Comparison of ENCODE assay signal across 23 cellular contexts in the genomic region with DNA sequence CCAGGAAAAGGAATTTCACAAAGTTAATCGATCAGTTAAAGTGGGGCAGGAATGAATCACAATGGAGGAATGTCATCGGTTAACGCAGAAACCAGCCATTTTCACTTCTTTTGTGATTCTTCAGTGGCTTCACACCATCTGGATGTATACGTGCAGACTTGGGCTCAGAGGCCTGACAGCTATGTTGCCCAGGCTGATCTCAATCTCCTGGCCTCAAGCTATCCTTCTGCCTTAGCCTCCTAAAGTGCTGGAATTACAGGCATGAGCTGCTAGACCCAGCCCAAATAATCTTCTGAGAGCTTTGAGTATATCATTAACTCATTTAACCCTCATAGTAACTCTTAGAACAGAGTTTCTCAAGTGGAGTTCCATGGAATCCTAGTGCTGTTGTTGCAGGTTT.
DNase-seq lines count a peak whose midpoint lies in the region; TF ChIP-seq lines count a peak whose summit lies in the region.
"Had no signal": no experiment of that assay in that cellular context is flagged by ENCODE, and none has a peak within 500 bp of the region (broad histone marks: within the 10 kb centered on the region; RNA-seq: fewer than 3 reads in every experiment).

No MANE protein-coding gene starts in this region.

- no peaks in the 10 kb centered on the region for H3F3A ChIP-seq in Loucy (ENCODE audit: low read depth)

- no peak for TF ChIP-seq CTCF in Loucy (conservative IDR thresholded peaks at IDR 0.05; ENCODE audit: low read length)

- H3K36me3 ChIP-seq in Loucy (ENCODE audit: insufficient read depth, low read length) (peaks cover 4% of the 10 kb centered on the region; the same call in 1 of the 2 replicates), trophoblast cell (ENCODE audit: control insufficient read depth in 1 of 2, insufficient read depth in 2 of 2, low read length in 2 of 2) (no peaks in the 10 kb centered on the region)
- H3K36me3 ChIP-seq: BE2C, BLaER1 had no signal

- peak; percentile 73 for DNase-seq in islet precursor cell
- DNase-seq in trophoblast cell: peak; percentile 94 to 95
- no peak for DNase-seq in NCI-H524 (lab: John Stamatoyannopoulos, UW)
- DNase-seq in kidney glomerular epithelial cell (lab: John Stamatoyannopoulos, UW): no peak
- DNase-seq in NCI-H446 treated with DMSO at 0.1 percent for 48 hours (lab: John Stamatoyannopoulos, UW): no peak
- DNase-seq: 8988T; ACHN; BE2C; C1 segment of cervical spinal cord; CD4-positive, alpha-beta memory T cell; CD4-positive, CD25-positive, alpha-beta regulatory T cell; CD8-positive, alpha-beta memory T cell; COR-L47; DMS 273 treated with DMSO at 0.1 percent for 48 hours; DMS153; DMS53; DMS79; DND-41; EL; GDM1 had no signal

- peaks cover 3% of the 10 kb centered on the region for H3K79me1 ChIP-seq in trophoblast cell (ENCODE audit: low read length)

- no peak overlapping the region for H2BK120ac ChIP-seq in trophoblast cell (ENCODE audit: insufficient read depth, low read length, poor library complexity)

- H4K8ac ChIP-seq in trophoblast cell (ENCODE audit: low read depth, low read length): no peak overlapping the region

- H2AFZ ChIP-seq in Loucy (ENCODE audit: low read length): no peak overlapping the region
- no peak overlapping the region for H2AFZ ChIP-seq in trophoblast cell (ENCODE audit: insufficient read depth, low read length, poor library complexity)

- no CpG with 5 or more reads among the region's 4 CpGs for WGBS in trophoblast cell (ENCODE audit: extremely low coverage, insufficient coverage, insufficient read length)

- no peak overlapping the region for H3K18ac ChIP-seq in trophoblast cell (ENCODE audit: low read length)

- no peak overlapping the region for H4K12ac ChIP-seq in trophoblast cell (ENCODE audit: low read depth, low read length)

- H3K79me2 ChIP-seq in Loucy (ENCODE audit: insufficient read depth, low read length) (peaks cover 36% of the 10 kb centered on the region; the same call in 1 of the 2 replicates), trophoblast cell (ENCODE audit: control insufficient read depth, insufficient read depth, low read length, poor library complexity) (no peaks in the 10 kb centered on the region)

- no peak overlapping the region for H3K14ac ChIP-seq in trophoblast cell (ENCODE audit: low read length)

- H3K27me3 ChIP-seq in Loucy (ENCODE audit: insufficient read depth, low read length, poor library complexity, severe bottlenecking) (no peaks in the 10 kb centered on the region), trophoblast cell (ENCODE audit: insufficient read depth, low read length) (peaks cover 2% of the 10 kb centered on the region)
- H3K27me3 ChIP-seq: BE2C, BLaER1 had no signal

- H4K20me1 ChIP-seq in Loucy (ENCODE audit: insufficient read depth, low read length, poor library complexity, severe bottlenecking): no peaks in the 10 kb centered on the region
- H4K20me1 ChIP-seq: BLaER1 had no signal

- H3K27ac ChIP-seq in trophoblast cell (ENCODE audit: low read depth, low read length): peak overlapping the region; percentile 14
- H3K27ac ChIP-seq: BLaER1 had no signal

- peak overlapping the region; percentile 33 for H3K9ac ChIP-seq in Loucy (ENCODE audit: low read depth, low read length, poor library complexity, severe bottlenecking)
- H3K9ac ChIP-seq in trophoblast cell (ENCODE audit: low read length): no peak overlapping the region
- H3K9ac ChIP-seq: BLaER1 had no signal

- no peaks in the 10 kb centered on the region for H3K9me2 ChIP-seq in Loucy (replicated peaks; ENCODE audit: low read depth, low read length)

- H3K4ac ChIP-seq in trophoblast cell (ENCODE audit: low read depth, low read length): no peak overlapping the region

- H2BK12ac ChIP-seq in trophoblast cell (ENCODE audit: low read length): no peak overlapping the region

- H3K4me1 ChIP-seq in Loucy (ENCODE audit: insufficient read depth, low read length, poor library complexity, severe bottlenecking): peaks cover 8% of the 10 kb centered on the region
- peaks cover 6% of the 10 kb centered on the region in 2 experiments for H3K4me1 ChIP-seq in trophoblast cell (ENCODE audit: control insufficient read depth in 1 of 2, insufficient read depth in 2 of 2, low read length in 2 of 2)
- H3K4me1 ChIP-seq: BE2C, BLaER1 had no signal

- no peak overlapping the region for H2AK5ac ChIP-seq in trophoblast cell (ENCODE audit: low read length)

- H4K91ac ChIP-seq in trophoblast cell (ENCODE audit: low read depth, low read length): no peak overlapping the region

- H3K4me2 ChIP-seq in Loucy (ENCODE audit: low read depth, low read length, poor library complexity, severe bottlenecking) (peak overlapping the region; percentile 37), trophoblast cell (ENCODE audit: low read length) (no peak overlapping the region)
- H3K4me2 ChIP-seq: BLaER1 had no signal

- H3K9me3 ChIP-seq in Loucy (ENCODE audit: insufficient read depth, low read depth, low read length) (no peaks in the 10 kb centered on the region), trophoblast cell (ENCODE audit: insufficient read depth, low read depth, low read length) (no peaks in the 10 kb centered on the region)
- H3K9me3 ChIP-seq: BE2C had no signal

- H3K4me3 ChIP-seq in Loucy (ENCODE audit: low read length, poor library complexity, severe bottlenecking) (no peak overlapping the region), trophoblast cell (ENCODE audit: low read depth, low read length) (no peak overlapping the region)
- H3K4me3 ChIP-seq: BLaER1, GM12878 had no signal

- no peak overlapping the region for H3K23ac ChIP-seq in trophoblast cell (ENCODE audit: low read length)

- H2BK5ac ChIP-seq in trophoblast cell (ENCODE audit: low read depth, low read length, poor library complexity): no peak overlapping the region

Comparison
In these comparisons a context has a peak if more than half of its experiments do, and no peak if none do; other contexts are left out.
1. DNase-seq: peak in islet precursor cell (single experiment) and trophoblast cell (2 of 2); none in NCI-H524 (0 of 2), kidney glomerular epithelial cell (single experiment) and NCI-H446 treated with DMSO at 0.1 percent for 48 hours (single experiment).